In the genomic region with DNA sequence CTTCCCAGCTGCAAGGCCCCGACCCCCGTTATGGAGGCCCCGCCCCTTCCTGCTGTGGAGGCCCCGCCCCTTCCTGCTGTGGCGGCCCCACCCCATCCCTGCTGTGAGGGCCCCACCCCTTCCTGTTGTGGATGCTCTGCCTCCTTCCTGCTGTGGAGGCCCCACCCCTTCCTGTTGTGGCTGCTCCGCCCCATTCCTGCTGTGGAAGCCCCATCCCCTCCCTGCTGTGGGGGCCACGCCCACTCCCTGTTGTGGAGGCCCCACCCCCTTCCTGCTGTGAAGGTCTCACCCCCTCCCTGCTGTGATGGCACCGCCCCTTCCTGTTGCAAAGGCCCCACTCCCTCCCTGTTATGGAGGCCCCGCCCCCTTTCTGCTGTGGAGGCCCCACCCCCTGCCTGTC, we compare ENCODE assay signal across 1 cellular context.
A peak's percentile ranks its signal among the peaks of the same experiment; 100 is the strongest.
TF ChIP-seq lines count a peak whose summit lies in the region.

No MANE protein-coding gene starts in this region.

TF ChIP-seq in HepG2, 621 proteins besides CTCF, POLR2A, EP300 and RAD21 (continued from another document):
- TF ChIP-seq, protein P1, sequence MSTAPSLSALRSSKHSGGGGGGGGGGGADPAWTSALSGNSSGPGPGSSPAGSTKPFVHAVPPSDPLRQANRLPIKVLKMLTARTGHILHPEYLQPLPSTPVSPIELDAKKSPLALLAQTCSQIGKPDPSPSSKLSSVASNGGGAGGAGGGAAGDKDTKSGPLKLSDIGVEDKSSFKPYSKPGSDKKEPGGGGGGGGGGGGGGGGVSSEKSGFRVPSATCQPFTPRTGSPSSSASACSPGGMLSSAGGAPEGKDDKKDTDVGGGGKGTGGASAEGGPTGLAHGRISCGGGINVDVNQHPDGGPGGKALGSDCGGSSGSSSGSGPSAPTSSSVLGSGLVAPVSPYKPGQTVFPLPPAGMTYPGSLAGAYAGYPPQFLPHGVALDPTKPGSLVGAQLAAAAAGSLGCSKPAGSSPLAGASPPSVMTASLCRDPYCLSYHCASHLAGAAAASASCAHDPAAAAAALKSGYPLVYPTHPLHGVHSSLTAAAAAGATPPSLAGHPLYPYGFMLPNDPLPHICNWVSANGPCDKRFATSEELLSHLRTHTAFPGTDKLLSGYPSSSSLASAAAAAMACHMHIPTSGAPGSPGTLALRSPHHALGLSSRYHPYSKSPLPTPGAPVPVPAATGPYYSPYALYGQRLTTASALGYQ (CRISPR knock-in tag; IDR thresholded peaks at IDR 0.05): no peak
- no peak for TF ChIP-seq NR1H2 (CRISPR knock-in tag; IDR thresholded peaks at IDR 0.05; ENCODE audit: borderline replicate concordance, low read depth)
- TF ChIP-seq, protein P2, sequence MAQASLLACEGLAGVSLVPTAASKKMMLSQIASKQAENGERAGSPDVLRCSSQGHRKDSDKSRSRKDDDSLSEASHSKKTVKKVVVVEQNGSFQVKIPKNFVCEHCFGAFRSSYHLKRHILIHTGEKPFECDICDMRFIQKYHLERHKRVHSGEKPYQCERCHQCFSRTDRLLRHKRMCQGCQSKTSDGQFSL (CRISPR knock-in tag; IDR thresholded peaks at IDR 0.05): no peak
- TF ChIP-seq MLLT10 (CRISPR knock-in tag; IDR thresholded peaks at IDR 0.05): no peak
- TF ChIP-seq CREB1 (IDR thresholded peaks at IDR 0.05): no peak
- 0 out of 2 replicates have a peak, but pooled peaks have one; percentile 6 for TF ChIP-seq CREB1 (CRISPR knock-in tag; IDR thresholded peaks at IDR 0.05)
- no peak for TF ChIP-seq CREM (IDR thresholded peaks at IDR 0.05)
- TF ChIP-seq CREM (CRISPR knock-in tag; IDR thresholded peaks at IDR 0.05): no peak
- TF ChIP-seq ZC3H4 (CRISPR knock-in tag; IDR thresholded peaks at IDR 0.05; ENCODE audit: borderline replicate concordance): no peak
- TF ChIP-seq ZMYM3 (CRISPR knock-in tag; IDR thresholded peaks at IDR 0.05): no peak
- TF ChIP-seq HNRNPLL (IDR thresholded peaks at IDR 0.05; ENCODE audit: low read depth, low read length, poor library complexity, severe bottlenecking): no peak
- TF ChIP-seq, protein P3, sequence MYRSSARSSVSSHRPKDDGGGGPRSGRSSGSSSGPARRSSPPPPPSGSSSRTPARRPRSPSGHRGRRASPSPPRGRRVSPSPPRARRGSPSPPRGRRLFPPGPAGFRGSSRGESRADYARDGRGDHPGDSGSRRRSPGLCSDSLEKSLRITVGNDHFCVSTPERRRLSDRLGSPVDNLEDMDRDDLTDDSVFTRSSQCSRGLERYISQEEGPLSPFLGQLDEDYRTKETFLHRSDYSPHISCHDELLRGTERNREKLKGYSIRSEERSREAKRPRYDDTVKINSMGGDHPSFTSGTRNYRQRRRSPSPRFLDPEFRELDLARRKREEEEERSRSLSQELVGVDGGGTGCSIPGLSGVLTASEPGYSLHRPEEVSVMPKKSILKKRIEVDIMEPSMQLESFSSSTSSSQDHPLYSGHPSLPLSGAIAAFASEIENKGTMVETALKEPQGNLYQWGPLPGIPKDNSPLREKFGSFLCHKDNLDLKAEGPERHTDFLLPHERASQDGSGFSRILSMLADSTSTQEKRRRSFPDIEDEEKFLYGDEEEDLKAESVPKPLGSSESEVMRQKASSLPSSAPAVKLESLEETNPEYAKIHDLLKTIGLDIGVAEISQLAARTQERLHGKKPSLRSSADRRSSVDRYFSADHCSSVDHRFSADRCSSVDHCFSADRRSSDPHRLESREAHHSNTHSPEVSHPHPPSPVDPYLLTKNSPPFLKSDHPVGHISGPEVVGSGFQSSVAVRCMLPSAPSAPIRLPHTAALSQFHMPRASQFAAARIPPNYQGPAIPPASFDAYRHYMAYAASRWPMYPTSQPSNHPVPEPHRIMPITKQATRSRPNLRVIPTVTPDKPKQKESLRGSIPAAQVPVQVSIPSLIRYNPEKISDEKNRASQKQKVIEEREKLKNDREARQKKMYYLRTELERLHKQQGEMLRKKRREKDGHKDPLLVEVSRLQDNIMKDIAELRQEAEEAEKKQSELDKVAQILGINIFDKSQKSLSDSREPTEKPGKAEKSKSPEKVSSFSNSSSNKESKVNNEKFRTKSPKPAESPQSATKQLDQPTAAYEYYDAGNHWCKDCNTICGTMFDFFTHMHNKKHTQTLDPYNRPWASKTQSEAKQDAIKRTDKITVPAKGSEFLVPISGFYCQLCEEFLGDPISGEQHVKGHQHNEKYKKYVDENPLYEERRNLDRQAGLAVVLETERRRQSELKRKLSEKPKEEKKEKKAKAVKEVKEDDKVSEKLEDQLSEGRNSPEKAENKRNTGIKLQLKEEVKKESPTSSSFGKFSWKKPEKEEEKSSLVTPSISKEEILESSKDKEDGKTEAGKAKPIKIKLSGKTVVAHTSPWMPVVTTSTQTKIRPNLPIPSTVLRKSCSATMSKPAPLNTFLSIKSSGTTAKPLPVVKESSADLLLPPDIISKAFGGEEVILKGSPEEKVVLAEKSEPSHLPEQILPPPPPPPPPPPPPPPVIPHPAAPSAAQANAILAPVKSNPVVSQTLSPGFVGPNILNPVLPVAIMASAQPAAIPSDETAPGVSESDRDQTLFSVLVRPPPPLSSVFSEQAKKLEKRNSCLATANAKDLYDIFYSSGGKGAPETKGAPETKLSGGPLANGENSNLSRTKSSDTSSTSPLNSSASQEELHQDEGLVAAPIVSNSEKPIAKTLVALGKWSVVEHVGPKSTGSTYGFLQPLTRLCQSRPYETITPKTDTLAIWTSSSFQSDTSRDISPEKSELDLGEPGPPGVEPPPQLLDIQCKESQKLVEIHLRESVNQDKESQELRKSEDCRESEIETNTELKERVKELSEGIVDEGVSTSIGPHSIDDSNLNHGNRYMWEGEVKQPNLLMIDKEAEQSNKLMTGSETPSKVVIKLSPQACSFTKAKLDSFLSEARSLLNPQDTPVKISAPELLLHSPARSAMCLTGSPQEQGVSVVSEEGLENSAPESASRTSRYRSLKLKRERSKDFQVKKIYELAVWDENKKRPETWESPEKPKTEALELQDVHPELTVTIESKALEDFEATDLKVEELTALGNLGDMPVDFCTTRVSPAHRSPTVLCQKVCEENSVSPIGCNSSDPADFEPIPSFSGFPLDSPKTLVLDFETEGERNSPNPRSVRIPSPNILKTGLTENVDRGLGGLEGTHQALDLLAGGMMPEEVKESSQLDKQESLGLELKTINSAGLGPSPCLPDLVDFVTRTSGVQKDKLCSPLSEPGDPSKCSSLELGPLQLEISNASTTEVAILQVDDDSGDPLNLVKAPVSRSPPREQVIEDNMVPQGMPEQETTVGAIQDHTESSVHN (CRISPR knock-in tag; IDR thresholded peaks at IDR 0.05): no peak
- TF ChIP-seq HNRNPL (IDR thresholded peaks at IDR 0.05; ENCODE audit: low read depth, low read length): no peak
- TF ChIP-seq ZNF20 (CRISPR knock-in tag; IDR thresholded peaks at IDR 0.05): no peak
- TF ChIP-seq KDM5B (CRISPR knock-in tag; IDR thresholded peaks at IDR 0.05; ENCODE audit: borderline replicate concordance): no peak
- TF ChIP-seq, protein P4, sequence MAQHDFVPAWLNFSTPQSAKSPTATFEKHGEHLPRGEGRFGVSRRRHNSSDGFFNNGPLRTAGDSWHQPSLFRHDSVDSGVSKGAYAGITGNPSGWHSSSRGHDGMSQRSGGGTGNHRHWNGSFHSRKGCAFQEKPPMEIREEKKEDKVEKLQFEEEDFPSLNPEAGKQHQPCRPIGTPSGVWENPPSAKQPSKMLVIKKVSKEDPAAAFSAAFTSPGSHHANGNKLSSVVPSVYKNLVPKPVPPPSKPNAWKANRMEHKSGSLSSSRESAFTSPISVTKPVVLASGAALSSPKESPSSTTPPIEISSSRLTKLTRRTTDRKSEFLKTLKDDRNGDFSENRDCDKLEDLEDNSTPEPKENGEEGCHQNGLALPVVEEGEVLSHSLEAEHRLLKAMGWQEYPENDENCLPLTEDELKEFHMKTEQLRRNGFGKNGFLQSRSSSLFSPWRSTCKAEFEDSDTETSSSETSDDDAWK (CRISPR knock-in tag; IDR thresholded peaks at IDR 0.05): no peak
- TF ChIP-seq, protein P5, sequence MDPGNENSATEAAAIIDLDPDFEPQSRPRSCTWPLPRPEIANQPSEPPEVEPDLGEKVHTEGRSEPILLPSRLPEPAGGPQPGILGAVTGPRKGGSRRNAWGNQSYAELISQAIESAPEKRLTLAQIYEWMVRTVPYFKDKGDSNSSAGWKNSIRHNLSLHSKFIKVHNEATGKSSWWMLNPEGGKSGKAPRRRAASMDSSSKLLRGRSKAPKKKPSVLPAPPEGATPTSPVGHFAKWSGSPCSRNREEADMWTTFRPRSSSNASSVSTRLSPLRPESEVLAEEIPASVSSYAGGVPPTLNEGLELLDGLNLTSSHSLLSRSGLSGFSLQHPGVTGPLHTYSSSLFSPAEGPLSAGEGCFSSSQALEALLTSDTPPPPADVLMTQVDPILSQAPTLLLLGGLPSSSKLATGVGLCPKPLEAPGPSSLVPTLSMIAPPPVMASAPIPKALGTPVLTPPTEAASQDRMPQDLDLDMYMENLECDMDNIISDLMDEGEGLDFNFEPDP (CRISPR knock-in tag; conservative IDR thresholded peaks at IDR 0.05): no peak
- TF ChIP-seq, protein P6, sequence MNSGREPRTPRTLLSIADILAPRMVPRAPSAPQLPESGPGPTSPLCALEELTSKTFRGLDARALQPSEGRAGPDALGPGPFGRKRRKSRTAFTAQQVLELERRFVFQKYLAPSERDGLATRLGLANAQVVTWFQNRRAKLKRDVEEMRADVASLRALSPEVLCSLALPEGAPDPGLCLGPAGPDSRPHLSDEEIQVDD (CRISPR knock-in tag; IDR thresholded peaks at IDR 0.05; ENCODE audit: borderline replicate concordance): no peak
- no peak for TF ChIP-seq HHEX (CRISPR knock-in tag; IDR thresholded peaks at IDR 0.05)
- peak; percentile 42; the same call in 1 of the 2 replicates for TF ChIP-seq GABPB1 (CRISPR knock-in tag; IDR thresholded peaks at IDR 0.05)
- TF ChIP-seq MIER2 (CRISPR knock-in tag; IDR thresholded peaks at IDR 0.05): no peak
- no peak for TF ChIP-seq ISX (CRISPR knock-in tag; conservative IDR thresholded peaks at IDR 0.05)
- no peak for TF ChIP-seq NFKBIZ (CRISPR knock-in tag; IDR thresholded peaks at IDR 0.05)
- TF ChIP-seq ZNF598 (CRISPR knock-in tag; IDR thresholded peaks at IDR 0.05; ENCODE audit: borderline replicate concordance): no peak
TF ChIP-seq in HepG2: peak in this region for 3.
